8 cellular contexts compared by ENCODE assay signal in the genomic region with DNA sequence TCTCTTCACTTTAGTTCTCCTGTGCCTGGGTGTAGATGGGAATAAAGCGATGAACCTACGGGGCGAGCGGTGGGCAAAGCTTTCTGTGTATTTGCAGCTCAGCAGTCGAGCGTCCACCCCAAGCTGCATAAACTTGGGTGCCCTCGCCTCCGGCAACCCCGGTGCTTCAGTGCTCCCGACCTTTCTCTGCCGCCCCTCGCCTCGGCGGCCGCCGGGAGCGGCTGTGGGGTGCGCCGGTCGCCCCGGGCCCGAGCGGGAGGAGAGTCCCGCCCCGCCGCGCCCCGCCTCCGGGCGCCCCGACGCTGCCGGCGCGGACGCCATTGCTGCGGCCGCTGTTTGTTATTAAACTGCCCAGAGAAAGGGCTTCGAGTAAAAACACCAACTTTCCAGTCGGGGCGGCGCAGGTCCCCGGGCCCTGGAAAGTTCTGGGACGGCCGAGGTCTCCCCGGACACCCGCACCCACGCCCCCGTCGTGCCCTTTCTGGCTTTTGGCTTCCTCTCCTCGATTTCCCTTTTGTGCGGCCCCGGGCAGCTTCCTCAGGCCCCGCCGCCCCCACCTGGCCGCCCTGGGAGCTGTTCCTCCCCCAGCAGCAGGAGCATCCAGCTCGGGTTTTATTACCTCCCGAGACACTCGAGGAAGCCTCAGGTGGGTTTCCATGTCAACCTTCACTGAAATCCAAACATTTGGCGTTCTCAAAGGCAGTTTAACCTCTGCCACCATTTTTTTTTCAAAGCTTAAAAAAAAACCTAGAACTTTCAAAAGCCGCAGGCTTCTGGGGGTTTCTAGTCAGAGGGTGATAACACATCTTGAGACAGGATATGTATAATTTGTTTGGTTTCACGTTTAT.
A peak's percentile ranks its signal among the peaks of the same experiment; 100 is the strongest.
DNase-seq lines count a peak whose midpoint lies in the region; ATAC-seq and TF ChIP-seq lines count a peak whose summit lies in the region.

No MANE protein-coding gene starts in this region.

- H3K36me3 Mint-ChIP-seq in stimulated activated naive B cell treated with anti-CD40 and anti-IgM and Interleukin-4, amounts not matched to agents 10 μg/mL and 1 μg/mL and 100 μg/mL, for 72 hours, result no peaks in the 10 kb centered on the region

- H3K9ac ChIP-seq in endocrine pancreas (ENCODE audit: control insufficient read depth, insufficient read depth, low read length), result peak overlapping the region; percentile 60

- no peaks in the 10 kb centered on the region for H3K9me3 Mint-ChIP-seq in stimulated activated naive B cell treated with anti-CD40 and anti-IgM and Interleukin-4, amounts not matched to agents 10 μg/mL and 1 μg/mL and 100 μg/mL, for 72 hours

- no peaks in the 10 kb centered on the region for H3K27me3 ChIP-seq in endocrine pancreas (ENCODE audit: control insufficient read depth, insufficient read depth, low read length)

- H3K4me3 ChIP-seq in endocrine pancreas (ENCODE audit: control insufficient read depth, insufficient read depth, low read length) (peak overlapping the region; percentile 58), mucosa of descending colon (peak overlapping the region; percentile 28)

- peaks cover 22 to 25% of the 10 kb centered on the region in 2 donors for H3K4me1 Mint-ChIP-seq in stimulated activated naive B cell treated with anti-CD40 and anti-IgM and Interleukin-4, amounts not matched to agents 10 μg/mL and 1 μg/mL and 100 μg/mL, for 72 hours

- H3K27ac Mint-ChIP-seq in stimulated activated naive B cell treated with anti-CD40 and anti-IgM and Interleukin-4, amounts not matched to agents 10 μg/mL and 1 μg/mL and 100 μg/mL, for 72 hours, result peak overlapping the region; percentile 93

- intact Hi-C loops in mucosa of descending colon (cut with DNase I, micrococcal nuclease), result loop anchor here in 1 of 2 donors (2.0 kb wide), 1 partner anchor 380 kb away; no protein-coding TSS in a partner anchor

- peaks cover 0 to 4% of the 10 kb centered on the region in 2 donors for H3K27me3 Mint-ChIP-seq in stimulated activated naive B cell treated with anti-CD40 and anti-IgM and Interleukin-4, amounts not matched to agents 10 μg/mL and 1 μg/mL and 100 μg/mL, for 72 hours

- peak; percentile 65 for ATAC-seq in GM18520 (IDR thresholded peaks at IDR 0.05; ENCODE audit: unreplicated experiment)
- ATAC-seq in HG03039 (IDR thresholded peaks at IDR 0.05; ENCODE audit: unreplicated experiment), result peak; percentile 68
- ATAC-seq in mucosa of descending colon, result peak; percentile 85
- ATAC-seq in stimulated activated naive B cell treated with anti-CD40 and anti-IgM and Interleukin-4, amounts not matched to agents 10 μg/mL and 1 μg/mL and 100 μg/mL, for 72 hours (replicated peaks), result peak; percentile 84

- H3K9me3 ChIP-seq in endocrine pancreas (ENCODE audit: control insufficient read depth, low read length), result no peaks in the 10 kb centered on the region
- no peaks in the 10 kb centered on the region for H3K9me3 ChIP-seq in mucosa of descending colon

- H3K4me1 ChIP-seq in endocrine pancreas (ENCODE audit: control insufficient read depth, insufficient read depth, low read length), result no peaks in the 10 kb centered on the region
- peaks cover 6% of the 10 kb centered on the region for H3K4me1 ChIP-seq in mucosa of descending colon (ENCODE audit: low read depth)

- peak overlapping the region; percentile 87 to 89 for H3K4me3 Mint-ChIP-seq in stimulated activated naive B cell treated with anti-CD40 and anti-IgM and Interleukin-4, amounts not matched to agents 10 μg/mL and 1 μg/mL and 100 μg/mL, for 72 hours

- DNase-seq in A172 (ENCODE audit: low spot score), result peak; percentile 39
- peak; percentile 86 for DNase-seq in NCI-H345 (lab: John Stamatoyannopoulos, UW)
- peak; percentile 84 for DNase-seq in activated CD8-positive, alpha-beta memory T cell treated with anti-CD3 and anti-CD28 coated beads for 24 hours
- DNase-seq in mucosa of descending colon, result peak; percentile 65 to 75 (median 67)
- DNase-seq in stimulated activated naive B cell treated with anti-CD40 and anti-IgM and Interleukin-4, amounts not matched to agents 10 μg/mL and 1 μg/mL and 100 μg/mL, for 72 hours, result peak; percentile 39

- H3K36me3 ChIP-seq in endocrine pancreas (ENCODE audit: control insufficient read depth, insufficient read depth, low read length) (no peaks in the 10 kb centered on the region), mucosa of descending colon (ENCODE audit: low read depth) (no peaks in the 10 kb centered on the region)

- no peak for TF ChIP-seq CTCF in mucosa of descending colon (IDR thresholded peaks at IDR 0.05)

Comparison
In these comparisons a context has a peak if more than half of its experiments do, and no peak if none do; other contexts are left out.
1. Peak in every context shown above with its lines: DNase-seq, ATAC-seq and H3K4me3 ChIP-seq.